20 cellular contexts compared by ENCODE assay signal in the genomic region with DNA sequence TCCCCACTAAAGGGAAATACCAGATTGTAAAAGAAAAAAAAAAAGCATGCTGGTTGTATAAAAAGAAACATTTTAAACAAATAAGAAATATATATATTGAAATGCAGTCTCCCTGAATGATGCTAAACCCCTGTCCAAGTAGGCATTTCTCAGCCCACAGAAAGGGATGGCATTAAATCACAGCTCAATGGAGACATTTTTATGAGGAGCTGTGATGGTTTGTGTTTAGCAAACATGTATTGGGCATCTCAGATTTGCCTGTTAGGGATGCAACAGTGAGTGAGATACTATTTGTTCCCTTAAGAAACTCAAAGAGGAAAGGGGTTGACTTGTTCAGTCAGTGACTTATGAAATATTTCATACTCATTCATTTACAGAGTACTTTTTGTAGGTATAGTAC.
"Had no signal": no experiment of that assay in that cellular context is flagged by ENCODE, and none has a peak within 500 bp of the region (broad histone marks: within the 10 kb centered on the region; RNA-seq: fewer than 3 reads in every experiment).

No MANE protein-coding gene starts in this region.

- H3K27ac Mint-ChIP-seq: T-cell had no signal

- DNase-seq: Karpas-422, KG1, MG63, NCI-H1092, NCI-H1105 treated with DMSO at 0.1 percent for 48 hours, NCI-H1417 treated with DMSO at 0.1 percent for 48 hours, NCI-H146, NCI-H1694 treated with DMSO at 0.1 percent for 48 hours, NCI-H1930, NCI-H2081, NCI-H2107, NCI-H2227 treated with DMSO at 0.1 percent for 48 hours, NCI-H524, NCI-H526 treated with DMSO at 0.1 percent for 48 hours, NCI-H774, SHP77, SK-N-SH, SW 1271, T-cell had no signal

- H3K9ac ChIP-seq: SK-N-SH had no signal

- H3K9me3 Mint-ChIP-seq: T-cell had no signal

- H3K27ac ChIP-seq: RWPE1 had no signal

- H3K36me3 ChIP-seq: MG63 had no signal

- H3K27me3 ChIP-seq: MG63 had no signal

- H3K4me3 Mint-ChIP-seq: T-cell had no signal

- H3K9me3 ChIP-seq: MG63, SK-N-SH had no signal

- H3K4me3 ChIP-seq: MG63 had no signal

- H3K27me3 Mint-ChIP-seq: T-cell had no signal

- H3K4me2 ChIP-seq: SK-N-SH had no signal
